22 cellular contexts compared by ENCODE assay signal in genomic region chr1:168691541-168691940, GRCh38. TPM values are rescaled to one million over a fixed set of nuclear protein-coding genes. Genes with fewer than 3 reads are reported as not detected.
"Had no signal": no experiment of that assay in that cellular context is flagged by ENCODE, and none has a peak within 500 bp of the region (broad histone marks: within the 10 kb centered on the region; RNA-seq: fewer than 3 reads in every experiment).

No MANE protein-coding gene starts in this region.

- H3K4me3 ChIP-seq: gastrocnemius medialis, heart right ventricle, lower lobe of right lung, tibial nerve had no signal

- H3K9me3 Mint-ChIP-seq: activated B cell treated with CpG ODN at 0.5 μM for 24 hours; activated T-cell treated with anti-CD3 and anti-CD28 coated beads, Interleukin-2, amount 50 U/mL, for 72 hours had no signal

- H3K4me1 Mint-ChIP-seq: activated B cell treated with CpG ODN at 0.5 μM for 24 hours had no signal

- H3K36me3 ChIP-seq: gastrocnemius medialis, heart right ventricle, lower lobe of right lung, tibial nerve had no signal

- H3K27me3 ChIP-seq: gastrocnemius medialis, heart right ventricle, tibial nerve had no signal

- ATAC-seq: activated CD8-positive, alpha-beta T cell treated with anti-CD3 and anti-CD28 coated beads, Interleukin-2, amount 10 ng/mL, durations not matched to agents 7 days and 5 days; activated T-cell treated with anti-CD3 and anti-CD28 coated beads, Interleukin-2, amount 50 U/mL, for 72 hours; gastrocnemius medialis; heart right ventricle; left cardiac atrium; lower lobe of right lung had no signal

- H3K36me3 Mint-ChIP-seq: activated naive CD8-positive, alpha-beta T cell had no signal

- H2AFZ ChIP-seq: parathyroid adenoma had no signal

- H3K4me3 Mint-ChIP-seq: activated B cell treated with CpG ODN at 0.5 μM for 24 hours; activated CD8-positive, alpha-beta T cell treated with anti-CD3 and anti-CD28 coated beads, Interleukin-2, amount 10 ng/mL, durations not matched to agents 7 days and 5 days; activated naive CD8-positive, alpha-beta T cell; activated T-cell treated with anti-CD3 and anti-CD28 coated beads, Interleukin-2, amount 50 U/mL, for 72 hours had no signal

- H3K27ac Mint-ChIP-seq: activated B cell treated with CpG ODN at 0.5 μM for 24 hours; activated CD8-positive, alpha-beta T cell treated with anti-CD3 and anti-CD28 coated beads, Interleukin-2, amount 10 ng/mL, durations not matched to agents 7 days and 5 days; activated naive CD8-positive, alpha-beta T cell; activated T-cell treated with anti-CD3 and anti-CD28 coated beads, Interleukin-2, amount 50 U/mL, for 72 hours had no signal

- H3K27ac ChIP-seq: gastrocnemius medialis, lower lobe of right lung, parathyroid adenoma, tibial nerve had no signal

- H3K9ac ChIP-seq: parathyroid adenoma had no signal

- DNase-seq: activated B cell treated with CpG ODN at 0.5 μM for 24 hours; activated CD4-positive, alpha-beta T cell treated with anti-CD3 and anti-CD28 coated beads for 48 hours; activated CD8-positive, alpha-beta memory T cell treated with anti-CD3 and anti-CD28 coated beads, Interleukin-2, amount 50 U/mL, for 4 hours; activated CD8-positive, alpha-beta T cell treated with anti-CD3 and anti-CD28 coated beads, Interleukin-2, amount 10 ng/mL, durations not matched to agents 7 days and 5 days; activated gamma-delta T cell treated with Interleukin-2 at 50 U/mL for 16 hours; activated T-cell treated with anti-CD3 and anti-CD28 coated beads, Interleukin-2, amount 50 U/mL, for 72 hours; amniotic stem cell; caudate nucleus; erythroblast; gastrocnemius medialis; heart right ventricle; left cardiac atrium; lower lobe of right lung; midbrain; stimulated activated CD4-positive, alpha-beta T cell treated with anti-CD3 and anti-CD28 coated beads, Interleukin-2, amount 100 ng/mL, for 48 hours; stimulated activated naive CD4-positive, alpha-beta T cell; substantia nigra; T-helper 2 cell had no signal

- H3K4me1 ChIP-seq: gastrocnemius medialis, lower lobe of right lung, parathyroid adenoma, tibial nerve had no signal

- H3K9me3 ChIP-seq: gastrocnemius medialis, heart right ventricle, lower lobe of right lung, tibial nerve had no signal

- H3K79me2 ChIP-seq: parathyroid adenoma had no signal

RNA-seq across cellular contexts. Expression of gene DPT, which starts 37.5 kb away (rescaled TPM):
- total RNA-seq: activated B cell treated with CpG ODN at 0.5 μM for 24 hours; activated CD8-positive, alpha-beta T cell treated with anti-CD3 and anti-CD28 coated beads, Interleukin-2, amount 10 ng/mL, durations not matched to agents 7 days and 5 days; activated T-cell treated with anti-CD3 and anti-CD28 coated beads, Interleukin-2, amount 50 U/mL, for 72 hours; renal cortical epithelial cell had no signal
